In genomic region chr19:45670670-45671453, GRCh38 we compare ENCODE assay signal across 2 cellular contexts.
TF ChIP-seq lines count a peak whose summit lies in the region.

No MANE protein-coding gene starts in this region.

TF ChIP-seq in SK-N-SH, 30 proteins besides CTCF, POLR2A, EP300 and RAD21:
- no peak for TF ChIP-seq MEF2A (IDR thresholded peaks at IDR 0.05; ENCODE audit: borderline replicate concordance, low read depth)
- peak; percentile 27; the same call in 1 of the 2 replicates for TF ChIP-seq ELF1 (IDR thresholded peaks at IDR 0.05)

TF ChIP-seq in K562, 482 proteins besides CTCF, POLR2A, EP300 and RAD21 (continues in another document):
- no peak for TF ChIP-seq OTX1 (CRISPR knock-in tag; IDR thresholded peaks at IDR 0.05)
- peak; percentile 27; the same call in 1 of the 2 replicates for TF ChIP-seq TFAP4 (CRISPR knock-in tag; IDR thresholded peaks at IDR 0.05; ENCODE audit: borderline replicate concordance)
- TF ChIP-seq RBFOX2 (IDR thresholded peaks at IDR 0.05; ENCODE audit: low read depth, low read length), result peak; percentile 68
- TF ChIP-seq RNF2 (IDR thresholded peaks at IDR 0.05), result no peak
- TF ChIP-seq SMARCA5 (IDR thresholded peaks at IDR 0.05), result no peak
- no peak for TF ChIP-seq PRPF4 (IDR thresholded peaks at IDR 0.05; ENCODE audit: insufficient read depth, low read depth, low read length, poor library complexity, severe bottlenecking)
- TF ChIP-seq TAF1 (IDR thresholded peaks at IDR 0.05; ENCODE audit: control insufficient read depth, extremely low read depth, insufficient read depth, low read length, severe bottlenecking), result peak; percentile 44
- no peak for TF ChIP-seq CUX1 (CRISPR knock-in tag; IDR thresholded peaks at IDR 0.05)
- peak; percentile 81 for TF ChIP-seq CCNT2 (IDR thresholded peaks at IDR 0.05; ENCODE audit: borderline replicate concordance, extremely low read depth, insufficient read length, low read depth, low read length)
- peak; percentile 45; the same call in 1 of the 2 replicates for TF ChIP-seq ARID4B (CRISPR knock-in tag; IDR thresholded peaks at IDR 0.05)
- no peak for TF ChIP-seq CBX8 (IDR thresholded peaks at IDR 0.05; ENCODE audit: borderline replicate concordance, extremely low read depth, low read depth, low read length, poor library complexity, severe bottlenecking)
- TF ChIP-seq STAG1 (CRISPR knock-in tag; IDR thresholded peaks at IDR 0.05; ENCODE audit: borderline replicate concordance), result peak; percentile 35; the same call in 1 of the 2 replicates
- no peak for TF ChIP-seq MLX (CRISPR knock-in tag; conservative IDR thresholded peaks at IDR 0.05)
- TF ChIP-seq CREM (IDR thresholded peaks at IDR 0.05; ENCODE audit: low read depth), result peak; percentile 27; the same call in 1 of the 2 replicates
- peak; percentile 65 to 74 for TF ChIP-seq NRF1 (conservative IDR thresholded peaks at IDR 0.05 in 1 of 2, IDR thresholded peaks at IDR 0.05 in 1 of 2)
- no peak for TF ChIP-seq ZNF584 (CRISPR knock-in tag; IDR thresholded peaks at IDR 0.05; ENCODE audit: low read depth)
- no peak for TF ChIP-seq MYC (IDR thresholded peaks at IDR 0.05; ENCODE audit: low read depth, low read length)
- TF ChIP-seq MYC (CRISPR knock-in tag; IDR thresholded peaks at IDR 0.05; ENCODE audit: borderline replicate concordance, low read depth), result no peak
- no peak for TF ChIP-seq HMG20B (CRISPR knock-in tag; IDR thresholded peaks at IDR 0.05)
- TF ChIP-seq MCM3 (IDR thresholded peaks at IDR 0.05), result no peak
- TF ChIP-seq KAT8 (IDR thresholded peaks at IDR 0.05; ENCODE audit: low read depth), result no peak
- peak; percentile 68 for TF ChIP-seq POLR2G (IDR thresholded peaks at IDR 0.05; ENCODE audit: low read depth, low read length)
- TF ChIP-seq ARID3B (CRISPR knock-in tag; IDR thresholded peaks at IDR 0.05; ENCODE audit: borderline replicate concordance), result no peak
- TF ChIP-seq ZBTB26 (CRISPR knock-in tag; IDR thresholded peaks at IDR 0.05), result no peak
- TF ChIP-seq CEBPB (tag; IDR thresholded peaks at IDR 0.05), result no peak
- no peak for TF ChIP-seq SMC3 (conservative IDR thresholded peaks at IDR 0.05; ENCODE audit: insufficient read depth, low read depth, low read length)
- TF ChIP-seq ZNF41 (CRISPR knock-in tag; conservative IDR thresholded peaks at IDR 0.05), result no peak
- no peak for TF ChIP-seq SAP30 (IDR thresholded peaks at IDR 0.05; ENCODE audit: borderline replicate concordance, insufficient read depth, low read depth, low read length, poor library complexity, severe bottlenecking)
- TF ChIP-seq PHF8 (IDR thresholded peaks at IDR 0.05; ENCODE audit: borderline replicate concordance, low read length), result peak; percentile 23; the same call in 1 of the 2 replicates
- TF ChIP-seq ZNF766 (CRISPR knock-in tag; conservative IDR thresholded peaks at IDR 0.05), result peak; percentile 99
- no peak for TF ChIP-seq CREB3 (tag; conservative IDR thresholded peaks at IDR 0.05; ENCODE audit: low read depth)
- TF ChIP-seq ZNF707 (CRISPR knock-in tag; conservative IDR thresholded peaks at IDR 0.05), result no peak
- TF ChIP-seq TOE1 (IDR thresholded peaks at IDR 0.05; ENCODE audit: borderline replicate concordance), result 0 out of 2 replicates have a peak, but pooled peaks have one; percentile 21
- no peak for TF ChIP-seq TOE1 (CRISPR knock-in tag; IDR thresholded peaks at IDR 0.05; ENCODE audit: borderline replicate concordance, low read depth)
- TF ChIP-seq RBM25 (IDR thresholded peaks at IDR 0.05; ENCODE audit: low read depth, low read length, severe bottlenecking), result no peak
- no peak for TF ChIP-seq KAT2B (IDR thresholded peaks at IDR 0.05; ENCODE audit: low read depth, low read length)
- TF ChIP-seq HOXB6 (CRISPR knock-in tag; IDR thresholded peaks at IDR 0.05; ENCODE audit: borderline replicate concordance), result no peak
- TF ChIP-seq ZC3H4 (CRISPR knock-in tag; IDR thresholded peaks at IDR 0.05; ENCODE audit: borderline replicate concordance), result 0 out of 2 replicates have a peak, but pooled peaks have one; percentile 47
- TF ChIP-seq STAT5A (IDR thresholded peaks at IDR 0.05; ENCODE audit: borderline replicate concordance, low read length), result no peak
- no peak for TF ChIP-seq E4F1 (CRISPR knock-in tag; IDR thresholded peaks at IDR 0.05; ENCODE audit: borderline replicate concordance)
- TF ChIP-seq MAZ (CRISPR knock-in tag; conservative IDR thresholded peaks at IDR 0.05 in 1 of 2, IDR thresholded peaks at IDR 0.05 in 1 of 2), result peak in 1 of 2 experiments; percentile 64; a peak in 1 of 4 replicates
- TF ChIP-seq PCBP1 (IDR thresholded peaks at IDR 0.05; ENCODE audit: low read depth, low read length, poor library complexity, severe bottlenecking), result peak; percentile 64
- no peak for TF ChIP-seq NR0B1 (IDR thresholded peaks at IDR 0.05; ENCODE audit: partially characterized antibody)
- TF ChIP-seq ZNF436 (CRISPR knock-in tag; IDR thresholded peaks at IDR 0.05), result no peak
